In the genomic region with DNA sequence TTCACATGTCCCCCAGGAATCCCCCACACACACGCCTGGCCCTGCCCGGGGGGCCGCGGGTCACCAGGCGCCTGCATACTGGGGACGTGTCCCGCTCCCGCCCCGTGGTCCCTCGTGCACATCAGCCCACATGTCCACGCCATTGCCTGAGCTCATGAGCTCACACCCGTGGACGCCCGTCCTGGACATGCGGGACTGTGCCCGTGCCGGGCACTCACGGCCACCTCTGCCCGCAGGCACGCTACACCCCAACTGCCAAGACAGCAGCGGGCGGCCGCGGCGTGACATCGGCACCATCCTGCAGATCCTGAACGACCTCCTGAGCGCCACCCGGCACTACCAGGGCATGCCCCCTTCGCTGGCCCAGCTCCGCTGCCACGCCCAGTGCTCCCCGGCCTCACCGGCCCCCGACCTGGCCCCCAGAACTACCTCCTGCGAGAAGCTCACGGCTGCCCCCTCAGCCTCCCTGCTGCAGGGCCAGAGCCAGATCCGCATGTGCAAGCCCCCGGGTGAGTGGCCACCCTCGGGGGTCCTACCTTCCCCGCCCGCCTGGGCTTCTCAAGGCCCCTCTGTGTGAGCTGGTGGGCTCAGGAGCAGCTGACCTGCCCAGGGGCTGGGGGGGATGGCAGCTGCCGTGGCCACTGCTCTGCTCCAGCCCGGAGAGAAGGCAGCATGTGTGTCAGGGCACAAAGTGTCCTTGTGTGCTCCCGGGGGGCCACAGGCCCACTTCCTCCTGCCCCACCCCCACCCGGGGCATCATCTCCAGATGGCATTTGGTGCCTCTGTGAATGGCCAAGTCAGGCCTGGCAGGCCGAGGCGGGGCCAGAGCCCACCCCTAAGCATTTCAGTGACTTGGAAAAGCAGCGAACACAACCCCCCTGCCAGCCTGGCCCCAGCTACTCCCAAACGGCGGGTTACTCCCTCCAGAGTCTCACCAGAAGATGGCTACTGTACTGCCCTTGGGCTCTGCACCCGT, we compare ENCODE assay signal across 9 cellular contexts. TPM values are rescaled to one million over a fixed set of nuclear protein-coding genes. Genes with fewer than 3 reads are reported as not detected.
DNase-seq lines count a peak whose midpoint lies in the region; ATAC-seq, FAIRE-seq and TF ChIP-seq lines count a peak whose summit lies in the region.
"Had no signal": no experiment of that assay in that cellular context is flagged by ENCODE, and none has a peak within 500 bp of the region (broad histone marks: within the 10 kb centered on the region; RNA-seq: fewer than 3 reads in every experiment).

No MANE protein-coding gene starts in this region.

- H3K4me1 ChIP-seq in HUES64 (ENCODE audit: insufficient read depth, low read length), result peaks cover 7% of the 10 kb centered on the region
- peaks cover 45 to 99% of the 10 kb centered on the region in 2 experiments for H3K4me1 ChIP-seq in K562 (replicated peaks in 1 of 2; ENCODE audit: control insufficient read depth in 2 of 2, insufficient read depth in 2 of 2, low read length in 2 of 2)

- no peak overlapping the region for H3K4me2 ChIP-seq in K562 (ENCODE audit: insufficient read depth, low read length)

- in situ Hi-C loops in K562 (cut with MboI), result no loop called here

- ATAC-seq in K562 (no peak), GM18858 (IDR thresholded peaks at IDR 0.05; ENCODE audit: unreplicated experiment) (no peak), HG03520 (IDR thresholded peaks at IDR 0.05; ENCODE audit: unreplicated experiment) (no peak)

- H3K36me3 ChIP-seq in HUES64 (ENCODE audit: insufficient read depth, low read length) (peaks cover 67% of the 10 kb centered on the region), K562 (ENCODE audit: control insufficient read depth, insufficient read depth, low read length) (peaks cover 70% of the 10 kb centered on the region; the same call in 2 of the 3 replicates)

- H3K9ac ChIP-seq in HUES64 (ENCODE audit: low read depth, low read length) (no peak overlapping the region; the same call in 1 of the 2 replicates), K562 (ENCODE audit: insufficient read depth in 1 of 2, low read depth in 2 of 2, low read length in 2 of 2) (peak overlapping the region in 1 of 2 experiments; percentile 96; a peak in 2 of 4 replicates)

- no peaks in the 10 kb centered on the region for H3K9me3 ChIP-seq in HUES64 (ENCODE audit: insufficient read depth, low read depth, low read length)
- no peaks in the 10 kb centered on the region for H3K9me3 ChIP-seq in K562 (replicated peaks; ENCODE audit: control insufficient read depth, insufficient read depth, low read depth, low read length)

- no peak overlapping the region for H2AFZ ChIP-seq in K562 (ENCODE audit: low read depth, low read length)

- WGBS in HUES64, result 94% methylated on average over 52 of the region's 52 CpGs
- 93% methylated on average over 36 of the region's 52 CpGs for WGBS in K562 (ENCODE audit: insufficient coverage, low coverage, missing lambda C conversion rate)

- H3K4me3 ChIP-seq in HUES64 (ENCODE audit: low read length) (no peak overlapping the region), K562 (no peak overlapping the region)

- CTCF ChIA-PET in K562 (lab: Yijun Ruan, JAX; ENCODE audit: low intra/inter-chr PET ratio), result no interaction called here

- peaks cover 65% of the 10 kb centered on the region for H3K79me2 ChIP-seq in K562 (ENCODE audit: control insufficient read depth, insufficient read depth, low read length)

- no peak for TF ChIP-seq RAD21 in K562 (CRISPR knock-in tag; conservative IDR thresholded peaks at IDR 0.05 in 1 of 2, IDR thresholded peaks at IDR 0.05 in 1 of 2)

- no peak for FAIRE-seq in K562 (lab: Jason Lieb, UNC)
- FAIRE-seq: TTC549 had no signal

- no peak for TF ChIP-seq EP300 in K562 (IDR thresholded peaks at IDR 0.05; ENCODE audit: low read length)

- H3K27me3 ChIP-seq in HUES64 (ENCODE audit: insufficient read depth, low read length) (no peaks in the 10 kb centered on the region), K562 (ENCODE audit: control insufficient read depth in 2 of 2, insufficient read depth in 2 of 2, low read length in 2 of 2) (no peaks in the 10 kb centered on the region)

- POLR2A ChIA-PET in K562 (lab: Yijun Ruan, JAX), result interaction anchor here (0.7 to 7.8 kb wide), 4 partner anchors 9 to 52 kb away, joined by 3 to 88 read pairs (median 4); partner anchors contain the start of gene CIRBP

- no TSS peak for BruUV-seq in K562 (replicated peaks; lab: Mats Ljungman, UMichigan)

- H3K27ac ChIP-seq in HUES64 (ENCODE audit: low read depth, low read length) (peak overlapping the region; percentile 34; the same call in 1 of the 2 replicates), K562 (ENCODE audit: extremely low read depth, low read depth, low read length) (peak overlapping the region; percentile 23; the same call in 1 of the 3 replicates), temporal lobe (ENCODE audit: low read depth, low read length) (peak overlapping the region; percentile 95)

- no peaks in the 10 kb centered on the region for H3K9me1 ChIP-seq in K562 (ENCODE audit: control insufficient read depth, insufficient read depth, low read length)

- DNase-seq in K562 (ENCODE audit: extremely low read depth in 1 of 4, low spot score in 3 of 4), result no peak
- DNase-seq in midbrain (lab: John Stamatoyannopoulos, UW), result peak; percentile 83
- no peak for DNase-seq in NCI-H2107 (lab: John Stamatoyannopoulos, UW)
- DNase-seq: NCI-H1417 treated with DMSO at 0.1 percent for 48 hours had no signal

- TF ChIP-seq CTCF in K562 (IDR thresholded peaks at IDR 0.05 in 2 of 3, conservative IDR thresholded peaks at IDR 0.05 in 1 of 3; ENCODE audit: insufficient read depth in 2 of 3, low read depth in 1 of 3, low read length in 3 of 3), result no peak

- intact Hi-C loops in K562 (cut with micrococcal nuclease), result no loop called here

- no peak for TF ChIP-seq POLR2A in K562 (conservative IDR thresholded peaks at IDR 0.05)

- 0 out of 2 replicates have a peak, but pooled peaks cover 7% of the 10 kb centered on the region for H4K20me1 ChIP-seq in K562 (replicated peaks; ENCODE audit: control insufficient read depth, insufficient read depth, low read length)

RNA-seq across cellular contexts. Expression of gene MIDN, which starts 7.1 kb away (rescaled TPM):
- polyA plus RNA-seq in HUES64 (2013, experiment 1 of 2), result 116 TPM
- polyA plus RNA-seq in HUES64 (2013, experiment 2 of 2), result 108 TPM
- total RNA-seq in K562 (2011; cell fraction: chromatin; rRNA removed; ENCODE audit: low replicate concordance), result 30.7 and 106 TPM in 2 replicates
- total RNA-seq in K562 (2011; cell fraction: nucleolus; rRNA removed), result 81.7 and 90.7 TPM in 2 replicates
- total RNA-seq in K562 (2011; cell fraction: nucleoplasm; rRNA removed), result 55.1 and 88.1 TPM in 2 replicates
- total RNA-seq in K562 (2014; rRNA removed) (13.5 and 20.8 TPM in 2 replicates), K562 (2014; rRNA removed; fragmentation: Illumina TruSeq; extraction: Trizol) (3.9 and 4.8 TPM in 2 replicates), K562 (2015; rRNA removed; fragmentation: Illumina TruSeq; extraction: Trizol) (10.1 and 11.0 TPM in 2 replicates), K562 (2021) (120 and 121 TPM in 2 replicates), temporal lobe (22.6 TPM)
- polyA plus RNA-seq in K562 (2011; rRNA removed) (7.0 and 10.2 TPM in 2 replicates), K562 (2014; fragmentation: Illumina TruSeq; extraction: Trizol) (20.5 and 38.3 TPM in 2 replicates), K562 (2014; fragmentation: Nextera tagmentation; extraction: Ambion mirVana) (1 to 10 TPM in 1 of 2 experiments, under 1 TPM in 1; 0.17 to 1.5 TPM), K562 (2014; rRNA removed) (41.3 and 44.6 TPM in 2 replicates)
- polyA plus RNA-seq in K562 (2011; cell fraction: cytosol; rRNA removed), result 14.0 and 26.8 TPM in 2 replicates
- polyA plus RNA-seq in K562 (2011; cell fraction: nucleus; rRNA removed), result 44.8 and 87.0 TPM in 2 replicates
- polyA plus RNA-seq in K562 (2012), result 29.5 and 39.8 TPM in 2 replicates
- polyA minus RNA-seq in K562 (2011; rRNA and poly(A)+ RNA removed), result 2.7 and 3.0 TPM in 2 replicates
- 29.9 and 43.2 TPM in 2 replicates for polyA minus RNA-seq in K562 (2011; cell fraction: cytosol; rRNA and poly(A)+ RNA removed)
- 28.0 and 34.2 TPM in 2 replicates for polyA minus RNA-seq in K562 (2011; cell fraction: nucleus; rRNA and poly(A)+ RNA removed)

RNA-seq across cellular contexts. Expression of gene CIRBP, which starts 13.7 kb away (rescaled TPM):
- polyA plus RNA-seq in HUES64 (2013, experiment 1 of 2), result 162 TPM
- 166 TPM for polyA plus RNA-seq in HUES64 (2013, experiment 2 of 2)
- total RNA-seq in K562 (2011; cell fraction: chromatin; rRNA removed; ENCODE audit: low replicate concordance), result 283 and 504 TPM in 2 replicates
- 457 and 483 TPM in 2 replicates for total RNA-seq in K562 (2011; cell fraction: nucleolus; rRNA removed)
- 431 and 450 TPM in 2 replicates for total RNA-seq in K562 (2011; cell fraction: nucleoplasm; rRNA removed)
- 168 and 249 TPM in 2 replicates for total RNA-seq in K562 (2014; rRNA removed)
- total RNA-seq in K562 (2014; rRNA removed; fragmentation: Illumina TruSeq; extraction: Trizol), result 189 and 200 TPM in 2 replicates
- 176 and 206 TPM in 2 replicates for total RNA-seq in K562 (2015; rRNA removed; fragmentation: Illumina TruSeq; extraction: Trizol)
- total RNA-seq in K562 (2021), result 181 and 222 TPM in 2 replicates
- 124 and 166 TPM in 2 replicates for polyA plus RNA-seq in K562 (2011; rRNA removed)
- polyA plus RNA-seq in K562 (2011; cell fraction: cytosol; rRNA removed), result 92.3 and 201 TPM in 2 replicates
- polyA plus RNA-seq in K562 (2011; cell fraction: nucleus; rRNA removed), result 882 and 1,025 TPM in 2 replicates
- 288 and 291 TPM in 2 replicates for polyA plus RNA-seq in K562 (2012)
- 222 and 345 TPM in 2 replicates for polyA plus RNA-seq in K562 (2014; fragmentation: Illumina TruSeq; extraction: Trizol)
- polyA plus RNA-seq in K562 (2014; fragmentation: Nextera tagmentation; extraction: Ambion mirVana), result 10 to 100 TPM; 20.5 to 21.4 TPM
- 306 and 327 TPM in 2 replicates for polyA plus RNA-seq in K562 (2014; rRNA removed)
- polyA minus RNA-seq in K562 (2011; rRNA and poly(A)+ RNA removed), result 46.9 and 50.4 TPM in 2 replicates
- 50.4 and 50.8 TPM in 2 replicates for polyA minus RNA-seq in K562 (2011; cell fraction: cytosol; rRNA and poly(A)+ RNA removed)
- 117 and 135 TPM in 2 replicates for polyA minus RNA-seq in K562 (2011; cell fraction: nucleus; rRNA and poly(A)+ RNA removed)
- total RNA-seq in temporal lobe, result 289 TPM

RNA-seq across cellular contexts. Expression of gene ATP5F1D, which starts 13.9 kb away (rescaled TPM):
- polyA plus RNA-seq in HUES64 (2013, experiment 1 of 2), result 131 TPM
- polyA plus RNA-seq in HUES64 (2013, experiment 2 of 2), result 132 TPM
- total RNA-seq in K562 (2011; cell fraction: chromatin; rRNA removed; ENCODE audit: low replicate concordance), result 42.1 and 110 TPM in 2 replicates
- 116 and 129 TPM in 2 replicates for total RNA-seq in K562 (2011; cell fraction: nucleolus; rRNA removed)
- 74.0 and 85.6 TPM in 2 replicates for total RNA-seq in K562 (2011; cell fraction: nucleoplasm; rRNA removed)
- total RNA-seq in K562 (2014; rRNA removed), result 135 and 145 TPM in 2 replicates
- total RNA-seq in K562 (2014; rRNA removed; fragmentation: Illumina TruSeq; extraction: Trizol), result 3.9 and 4.6 TPM in 2 replicates
- total RNA-seq in K562 (2015; rRNA removed; fragmentation: Illumina TruSeq; extraction: Trizol), result 65.2 and 73.0 TPM in 2 replicates
- total RNA-seq in K562 (2021), result 409 and 434 TPM in 2 replicates
- polyA plus RNA-seq in K562 (2011; rRNA removed), result 36.8 and 58.7 TPM in 2 replicates
- 119 and 471 TPM in 2 replicates for polyA plus RNA-seq in K562 (2011; cell fraction: cytosol; rRNA removed)
- polyA plus RNA-seq in K562 (2011; cell fraction: nucleus; rRNA removed), result 90.5 and 137 TPM in 2 replicates
- polyA plus RNA-seq in K562 (2012), result 278 and 318 TPM in 2 replicates
- 18.7 and 106 TPM in 2 replicates for polyA plus RNA-seq in K562 (2014; fragmentation: Illumina TruSeq; extraction: Trizol)
- polyA plus RNA-seq in K562 (2014; fragmentation: Nextera tagmentation; extraction: Ambion mirVana), result 10 to 100 TPM in 1 of 2 experiments, 1 to 10 TPM in 1; 9.7 to 23.3 TPM
- polyA plus RNA-seq in K562 (2014; rRNA removed), result 233 and 236 TPM in 2 replicates
- 16.5 and 29.9 TPM in 2 replicates for polyA minus RNA-seq in K562 (2011; rRNA and poly(A)+ RNA removed)
- polyA minus RNA-seq in K562 (2011; cell fraction: cytosol; rRNA and poly(A)+ RNA removed), result 115 and 175 TPM in 2 replicates
- 28.8 and 35.8 TPM in 2 replicates for polyA minus RNA-seq in K562 (2011; cell fraction: nucleus; rRNA and poly(A)+ RNA removed)
- 27.5 TPM for total RNA-seq in temporal lobe

RNA-seq across cellular contexts. Expression of gene CBARP, which starts 17.7 kb away (rescaled TPM):
- 7.7 TPM for polyA plus RNA-seq in HUES64 (2013, experiment 1 of 2)
- polyA plus RNA-seq in HUES64 (2013, experiment 2 of 2), result 10.9 TPM
- total RNA-seq in K562 (2011; cell fraction: chromatin; rRNA removed; ENCODE audit: low replicate concordance), result 2.8 and 13.5 TPM in 2 replicates
- total RNA-seq in K562 (2011; cell fraction: nucleolus; rRNA removed), result 11.4 and 15.2 TPM in 2 replicates
- total RNA-seq in K562 (2011; cell fraction: nucleoplasm; rRNA removed), result 4.2 and 6.2 TPM in 2 replicates
- total RNA-seq in K562 (2014; rRNA removed), result 3.7 and 3.8 TPM in 2 replicates
- 0.18 TPM in 1 of 2 replicates, not detected in the other for total RNA-seq in K562 (2014; rRNA removed; fragmentation: Illumina TruSeq; extraction: Trizol)
- 1.3 and 1.4 TPM in 2 replicates for total RNA-seq in K562 (2015; rRNA removed; fragmentation: Illumina TruSeq; extraction: Trizol)
- 6.6 and 8.9 TPM in 2 replicates for total RNA-seq in K562 (2021)
- polyA plus RNA-seq in K562 (2011; rRNA removed), result 0.98 and 1.2 TPM in 2 replicates
- 0.84 and 4.5 TPM in 2 replicates for polyA plus RNA-seq in K562 (2011; cell fraction: cytosol; rRNA removed)
- 8.2 and 25.4 TPM in 2 replicates for polyA plus RNA-seq in K562 (2011; cell fraction: nucleus; rRNA removed)
- 3.1 and 3.3 TPM in 2 replicates for polyA plus RNA-seq in K562 (2012)
- 0.25 and 2.3 TPM in 2 replicates for polyA plus RNA-seq in K562 (2014; fragmentation: Illumina TruSeq; extraction: Trizol)
- polyA plus RNA-seq in K562 (2014; fragmentation: Nextera tagmentation; extraction: Ambion mirVana), result under 1 TPM in 1 of 2 experiments, not detected in 1; 0.03 TPM
- polyA plus RNA-seq in K562 (2014; rRNA removed), result 5.8 and 6.3 TPM in 2 replicates
- 0.11 and 0.15 TPM in 2 replicates for polyA minus RNA-seq in K562 (2011; rRNA and poly(A)+ RNA removed)
- 2.9 and 3.0 TPM in 2 replicates for polyA minus RNA-seq in K562 (2011; cell fraction: cytosol; rRNA and poly(A)+ RNA removed)
- polyA minus RNA-seq in K562 (2011; cell fraction: nucleus; rRNA and poly(A)+ RNA removed), result 3.0 and 3.8 TPM in 2 replicates
- total RNA-seq in temporal lobe, result 6.4 TPM

RNA-seq across cellular contexts. Expression of gene FAM174C, which starts 19.9 kb away (rescaled TPM):
- 31.0 TPM for polyA plus RNA-seq in HUES64 (2013, experiment 1 of 2)
- polyA plus RNA-seq in HUES64 (2013, experiment 2 of 2), result 30.9 TPM
- total RNA-seq in K562 (2011; cell fraction: chromatin; rRNA removed; ENCODE audit: low replicate concordance), result 6.3 and 26.6 TPM in 2 replicates
- 40.9 and 47.0 TPM in 2 replicates for total RNA-seq in K562 (2011; cell fraction: nucleolus; rRNA removed)
- total RNA-seq in K562 (2011; cell fraction: nucleoplasm; rRNA removed), result 20.7 and 26.9 TPM in 2 replicates
- total RNA-seq in K562 (2014; rRNA removed) (72.2 and 108 TPM in 2 replicates), K562 (2014; rRNA removed; fragmentation: Illumina TruSeq; extraction: Trizol) (1.3 and 2.8 TPM in 2 replicates), K562 (2015; rRNA removed; fragmentation: Illumina TruSeq; extraction: Trizol) (40.3 and 42.6 TPM in 2 replicates), K562 (2021) (81.9 and 85.0 TPM in 2 replicates), temporal lobe (8.9 TPM)
- polyA plus RNA-seq in K562 (2011; rRNA removed) (20.3 and 30.4 TPM in 2 replicates), K562 (2014; fragmentation: Illumina TruSeq; extraction: Trizol) (11.7 and 56.4 TPM in 2 replicates), K562 (2014; fragmentation: Nextera tagmentation; extraction: Ambion mirVana) (1 to 10 TPM in 1 of 2 experiments, under 1 TPM in 1; 0.66 to 2.7 TPM), K562 (2014; rRNA removed) (89.6 and 119 TPM in 2 replicates)
- polyA plus RNA-seq in K562 (2011; cell fraction: cytosol; rRNA removed), result 58.0 and 177 TPM in 2 replicates
- polyA plus RNA-seq in K562 (2011; cell fraction: nucleus; rRNA removed), result 28.1 and 53.8 TPM in 2 replicates
- 65.9 and 75.4 TPM in 2 replicates for polyA plus RNA-seq in K562 (2012)
- 4.8 and 6.1 TPM in 2 replicates for polyA minus RNA-seq in K562 (2011; rRNA and poly(A)+ RNA removed)
- polyA minus RNA-seq in K562 (2011; cell fraction: cytosol; rRNA and poly(A)+ RNA removed), result 19.6 and 23.7 TPM in 2 replicates
- 12.0 and 12.8 TPM in 2 replicates for polyA minus RNA-seq in K562 (2011; cell fraction: nucleus; rRNA and poly(A)+ RNA removed)

Comparison
In these comparisons a context has a peak if more than half of its experiments do, and no peak if none do; other contexts are left out.
1. H3K27ac ChIP-seq: peak in every context shown above with its lines; median percentile 95 in temporal lobe; 34 in HUES64; 23 in K562.